18 cellular contexts compared by ENCODE assay signal in the genomic region with DNA sequence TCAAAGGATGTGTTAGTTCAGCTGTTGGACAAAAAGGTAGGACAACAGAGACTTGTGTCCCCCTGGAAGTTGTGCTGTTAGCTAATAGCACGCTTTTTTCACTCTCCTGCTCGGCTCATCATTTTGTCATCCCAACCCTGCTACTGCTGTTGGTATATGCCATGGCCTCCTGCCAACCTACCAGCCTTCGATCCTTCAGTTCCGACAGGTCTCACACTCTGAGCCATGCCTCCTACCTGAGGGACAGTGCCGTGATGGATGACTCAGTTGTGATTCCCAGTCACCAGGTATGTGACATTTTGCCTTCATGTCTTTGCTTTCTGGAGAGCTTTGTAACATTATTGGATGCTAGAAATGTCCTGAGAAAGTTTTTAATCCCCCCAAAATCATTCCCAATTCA.
DNase-seq lines count a peak whose midpoint lies in the region; ATAC-seq and TF ChIP-seq lines count a peak whose summit lies in the region.
"Had no signal": no experiment of that assay in that cellular context is flagged by ENCODE, and none has a peak within 500 bp of the region (broad histone marks: within the 10 kb centered on the region; RNA-seq: fewer than 3 reads in every experiment).

No MANE protein-coding gene starts in this region.

- no TSS peak for BruUV-seq in PC-3 (replicated peaks; lab: Mats Ljungman, UMichigan)

- peak; percentile 14 for ATAC-seq in GM19324 (IDR thresholded peaks at IDR 0.05; ENCODE audit: low FRiP score, unreplicated experiment)
- no peak for ATAC-seq in PC-3
- ATAC-seq in gastroesophageal sphincter: peak; percentile 31

- H2BK15ac ChIP-seq in mesendoderm (replicated peaks; ENCODE audit: low read depth): no peak overlapping the region

- TF ChIP-seq CTCF in PC-3 (conservative IDR thresholded peaks at IDR 0.05; ENCODE audit: low read depth, low read length) (no peak), gastroesophageal sphincter (IDR thresholded peaks at IDR 0.05) (no peak)

- peak overlapping the region; percentile 16 for H2AFZ ChIP-seq in ACC112 (ENCODE audit: low read length, unreplicated experiment)
- no peak overlapping the region for H2AFZ ChIP-seq in PC-3 (ENCODE audit: low read length)

- no peaks in the 10 kb centered on the region for H3F3A ChIP-seq in PC-3 (ENCODE audit: low read length, unreplicated experiment)

- H2AK5ac ChIP-seq in mesendoderm (ENCODE audit: low read length): no peak overlapping the region

- H3K4me1 ChIP-seq in ACC112 (ENCODE audit: control insufficient read depth, insufficient read depth, low read length, unreplicated experiment) (no peaks in the 10 kb centered on the region), PC-3 (ENCODE audit: insufficient read depth, low read length) (no peaks in the 10 kb centered on the region), gastroesophageal sphincter (peaks cover 0 to 10% (median 0%) of the 10 kb centered on the region in 3 donors), mesendoderm (ENCODE audit: control insufficient read depth, low read depth, low read length) (no peaks in the 10 kb centered on the region)
- H3K4me1 ChIP-seq: prostate gland had no signal

- H3K18ac ChIP-seq in mesendoderm (ENCODE audit: low read length): no peak overlapping the region

- H4K20me1 ChIP-seq in PC-3 (ENCODE audit: low read length): no peaks in the 10 kb centered on the region

- 61 to 77% methylated on average over 2 to 5 of the region's 5 CpGs for WGBS in gastroesophageal sphincter (ENCODE audit: low coverage in 1 of 2), 2 donors
- no CpG with 5 or more reads among the region's 5 CpGs for WGBS in mesendoderm (ENCODE audit: extremely low coverage, insufficient coverage, low lambda C conversion rate)

- H4K8ac ChIP-seq in mesendoderm (ENCODE audit: low read depth, low read length): no peak overlapping the region

- no peak overlapping the region for H4K5ac ChIP-seq in mesendoderm (ENCODE audit: low read length)

- no peaks in the 10 kb centered on the region for H3K9me3 ChIP-seq in PC-3 (ENCODE audit: low read length)
- no peaks in the 10 kb centered on the region for H3K9me3 ChIP-seq in gastroesophageal sphincter
- H3K9me3 ChIP-seq: heart left ventricle, prostate gland had no signal

- no peak overlapping the region for H3K4ac ChIP-seq in mesendoderm (ENCODE audit: low read depth, low read length)

- DNase-seq in PC-3 (peak; percentile 9), mesenteric fat pad (ENCODE audit: low spot score) (no peak), mesendoderm (no peak), NCI-H345 (lab: John Stamatoyannopoulos, UW) (no peak), NCI-H2081 (lab: John Stamatoyannopoulos, UW) (no peak)
- DNase-seq: activated CD4-positive, alpha-beta T cell treated with anti-CD3 and anti-CD28 coated beads, Interleukin-2, amount 50 U/mL, for 4 hours; activated CD8-positive, alpha-beta memory T cell treated with anti-CD3 and anti-CD28 coated beads, Interleukin-2, amount 50 U/mL, for 48 hours; DMS79; effector CD4-positive, alpha-beta T cell; heart left ventricle; HFFc6; KBM-7; T1000 had no signal

- H3K4me3 ChIP-seq in ACC112 (ENCODE audit: low read depth, low read length) (no peak overlapping the region; the same call in 1 of the 2 replicates), PC-3 (ENCODE audit: low read length) (no peak overlapping the region), gastroesophageal sphincter (no peak overlapping the region), mesendoderm (ENCODE audit: low read length) (no peak overlapping the region)
- H3K4me3 ChIP-seq: heart left ventricle, prostate gland had no signal

- no peak for TF ChIP-seq POLR2A in gastroesophageal sphincter (IDR thresholded peaks at IDR 0.05)

- H3K27me3 ChIP-seq in ACC112 (ENCODE audit: insufficient read depth, low read length) (no peaks in the 10 kb centered on the region), PC-3 (ENCODE audit: low read length) (no peaks in the 10 kb centered on the region), gastroesophageal sphincter (no peaks in the 10 kb centered on the region), mesendoderm (ENCODE audit: insufficient read depth, low read length, poor library complexity) (no peaks in the 10 kb centered on the region)
- H3K27me3 ChIP-seq: heart left ventricle had no signal

- CTCF ChIA-PET in PC-3 (lab: Charles Lee): no interaction called here

- no peak overlapping the region for H2BK5ac ChIP-seq in mesendoderm (ENCODE audit: low read length)

- no peak overlapping the region for H3K56ac ChIP-seq in mesendoderm (ENCODE audit: low read length)

- POLR2A ChIA-PET in PC-3 (lab: Charles Lee; ENCODE audit: unreplicated experiment): no interaction called here

- H3K79me2 ChIP-seq in ACC112 (ENCODE audit: control insufficient read depth, insufficient read depth, low read length, unreplicated experiment) (no peaks in the 10 kb centered on the region), PC-3 (ENCODE audit: low read length) (no peaks in the 10 kb centered on the region), mesendoderm (ENCODE audit: control insufficient read depth, insufficient read depth, low read length) (no peaks in the 10 kb centered on the region)

- H3K9ac ChIP-seq in PC-3 (ENCODE audit: low read length): no peak overlapping the region
- no peak overlapping the region for H3K9ac ChIP-seq in mesendoderm (ENCODE audit: low read length)

- intact Hi-C loops in PC-3 (cut with micrococcal nuclease): no loop called here

- H3K27ac ChIP-seq in ACC112 (ENCODE audit: low read depth, low read length): no peak overlapping the region
- H3K27ac ChIP-seq in PC-3 (ENCODE audit: low read length): no peak overlapping the region
- peak overlapping the region in 3 of 4 donors; percentile 4 to 33 (median 4) for H3K27ac ChIP-seq in gastroesophageal sphincter
- H3K27ac ChIP-seq in mesendoderm (ENCODE audit: low read depth, low read length): no peak overlapping the region
- H3K27ac ChIP-seq: epithelial cell of prostate, prostate gland had no signal

- H2BK120ac ChIP-seq in mesendoderm (ENCODE audit: low read depth, low read length): no peak overlapping the region

- H3K9me2 ChIP-seq in PC-3 (replicated peaks; ENCODE audit: low read length): no peaks in the 10 kb centered on the region

- no peak for TF ChIP-seq EP300 in gastroesophageal sphincter (IDR thresholded peaks at IDR 0.05)

- no peak overlapping the region for H3K4me2 ChIP-seq in PC-3 (ENCODE audit: low read length)
- no peak overlapping the region for H3K4me2 ChIP-seq in mesendoderm (ENCODE audit: low read length)

- no peak overlapping the region for H3K23ac ChIP-seq in mesendoderm (ENCODE audit: low read length)

- no peaks in the 10 kb centered on the region for H3K36me3 ChIP-seq in ACC112 (ENCODE audit: insufficient read depth, low read length)
- no peaks in the 10 kb centered on the region for H3K36me3 ChIP-seq in PC-3 (ENCODE audit: low read depth, low read length)
- peaks cover 0 to 30% of the 10 kb centered on the region in 2 donors for H3K36me3 ChIP-seq in gastroesophageal sphincter
- no peaks in the 10 kb centered on the region for H3K36me3 ChIP-seq in mesendoderm (ENCODE audit: control insufficient read depth, insufficient read depth, low read length)
- H3K36me3 ChIP-seq: prostate gland had no signal

- no peaks in the 10 kb centered on the region for H3K79me1 ChIP-seq in mesendoderm (ENCODE audit: low read length)

Comparison
In these comparisons a context has a peak if more than half of its experiments do, and no peak if none do; other contexts are left out.
1. H3K27ac ChIP-seq: peak in gastroesophageal sphincter (3 of 4); none in ACC112 (single experiment), PC-3 (single experiment) and mesendoderm (single experiment).